Comparison of ENCODE assay signal across 8 cellular contexts in the genomic region with DNA sequence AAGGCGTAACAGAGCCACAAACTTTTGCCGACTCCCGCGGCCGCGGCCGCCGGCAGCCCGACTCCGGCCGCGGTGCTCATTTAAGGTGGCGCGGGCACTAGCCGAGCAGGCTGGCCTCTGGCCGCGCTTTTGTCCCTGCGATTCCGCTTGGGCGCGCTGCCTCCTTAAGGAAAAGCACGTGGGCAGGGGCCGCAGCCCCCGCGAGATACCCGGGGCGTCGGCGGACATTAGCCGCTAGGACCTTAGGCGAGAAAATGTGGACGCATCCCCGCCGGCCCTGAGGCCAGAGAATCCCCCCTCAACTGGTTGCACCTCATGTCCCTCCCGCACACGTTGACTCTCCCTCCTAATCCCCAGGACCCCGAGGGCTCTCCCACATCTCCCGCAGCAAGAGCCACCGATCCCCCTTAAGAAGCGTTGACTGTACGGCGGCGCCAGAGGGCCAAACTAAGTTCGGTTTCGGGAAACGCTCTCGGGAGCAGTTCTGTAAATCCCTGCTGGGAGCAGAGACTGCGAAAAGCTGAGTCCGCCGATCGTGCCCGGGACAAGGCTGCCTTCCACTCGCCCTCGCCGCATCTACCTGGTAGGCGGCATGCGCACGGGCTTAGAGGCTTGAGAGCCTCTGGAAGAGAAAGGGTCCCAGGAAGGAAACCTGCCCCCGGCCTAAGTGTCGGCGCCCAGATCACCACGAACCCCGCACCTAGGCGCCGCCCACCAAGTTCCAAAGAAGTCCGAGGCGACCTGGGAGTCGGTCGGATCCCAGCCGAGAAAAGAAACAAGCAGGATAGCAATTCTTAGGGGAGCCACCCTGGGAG. TPM values are rescaled to one million over a fixed set of nuclear protein-coding genes. Genes with fewer than 3 reads are reported as not detected.
DNase-seq lines count a peak whose midpoint lies in the region; ATAC-seq, FAIRE-seq and TF ChIP-seq lines count a peak whose summit lies in the region.

No MANE protein-coding gene starts in this region.

- in situ Hi-C loops in astrocyte of the cerebellum (cut with HindIII; ENCODE audit: low sequenced_read_pairs): no loop called here

- H3K4me3 ChIP-seq in astrocyte of the cerebellum (ENCODE audit: low read depth, low read length): peak overlapping the region; percentile 91

- FAIRE-seq in H54 (lab: Jason Lieb, UNC): no peak

- 0 out of 2 replicates have a peak, but pooled peaks have one; percentile 32 for TF ChIP-seq POLR2A in H54 (IDR thresholded peaks at IDR 0.05; ENCODE audit: low read depth, low read length)

- DNase-seq in DMS53 treated with DMSO at 0.1 percent for 48 hours (lab: John Stamatoyannopoulos, UW; ENCODE audit: unreplicated experiment) (peak; percentile 87), H54 (ENCODE audit: insufficient read length, low spot score) (peak; percentile 71), NCI-H1092 treated with DMSO at 0.1 percent for 48 hours (lab: John Stamatoyannopoulos, UW) (peak; percentile 90), SW480 (ENCODE audit: low spot score) (peak; percentile 93), astrocyte of the cerebellum (ENCODE audit: low read depth) (peak; percentile 93), left ventricle myocardium superior (peak; percentile 93), pons (ENCODE audit: low spot score) (peak; percentile 93)

- ATAC-seq in left ventricle myocardium superior: peak; percentile 91
- no peak for ATAC-seq in GM19328 (IDR thresholded peaks at IDR 0.05; ENCODE audit: unreplicated experiment)

- peak; percentile 10 for TF ChIP-seq CTCF in astrocyte of the cerebellum (IDR thresholded peaks at IDR 0.05; ENCODE audit: low read depth, low read length, missing control alignments)

- intact Hi-C loops in left ventricle myocardium superior (cut with micrococcal nuclease): no loop called here

RNA-seq across cellular contexts. Expression of a gene that starts 1.8 kb away (rescaled TPM):
- total RNA-seq in left ventricle myocardium superior: 1.3 TPM
